In the genomic region with DNA sequence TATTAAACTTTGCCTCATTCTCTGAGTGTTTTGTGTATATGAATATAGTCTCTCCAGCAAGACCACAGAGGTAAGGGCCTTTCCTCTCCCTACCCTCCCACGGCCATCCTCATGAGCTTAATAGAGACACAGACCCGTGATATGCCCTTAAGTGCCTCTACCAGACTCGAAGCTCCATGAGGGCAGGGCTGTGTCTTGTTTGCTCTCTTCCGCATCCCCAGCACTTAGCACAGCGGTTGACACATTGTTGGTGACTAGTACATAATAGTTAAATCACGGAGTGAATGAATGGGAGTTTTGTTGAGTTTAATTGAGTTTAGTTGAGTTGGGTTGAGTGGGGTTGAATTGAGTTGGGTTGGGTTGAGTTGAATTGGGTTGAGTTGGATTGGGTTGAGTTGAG, we compare ENCODE assay signal across 1 cellular context.
TF ChIP-seq lines count a peak whose summit lies in the region.

No MANE protein-coding gene starts in this region.

TF ChIP-seq in H1, 55 proteins besides CTCF, POLR2A, EP300 and RAD21 (continued from another document):
- TF ChIP-seq GTF2F1 (IDR thresholded peaks at IDR 0.05; ENCODE audit: borderline replicate concordance, low read depth, low read length) (no peak), RFX5 (IDR thresholded peaks at IDR 0.05; ENCODE audit: borderline replicate concordance, low read depth, low read length) (no peak), JUN (IDR thresholded peaks at IDR 0.05; ENCODE audit: low read depth, low read length) (no peak), CHD2 (IDR thresholded peaks at IDR 0.05; ENCODE audit: low read length) (no peak), GABPA (IDR thresholded peaks at IDR 0.05; ENCODE audit: borderline replicate concordance, insufficient read depth, low read length) (no peak), FOSL1 (IDR thresholded peaks at IDR 0.05; ENCODE audit: insufficient read depth, low read depth, low read length) (no peak)
TF ChIP-seq in H1: peak in this region for 0.
